8 cellular contexts compared by ENCODE assay signal in genomic region chr4:82044141-82044993, GRCh38.
A peak's percentile ranks its signal among the peaks of the same experiment; 100 is the strongest.
DNase-seq lines count a peak whose midpoint lies in the region; ATAC-seq and TF ChIP-seq lines count a peak whose summit lies in the region.

No MANE protein-coding gene starts in this region.

- no peaks in the 10 kb centered on the region for H3K36me3 ChIP-seq in body of pancreas (replicated peaks in 1 of 2; ENCODE audit: insufficient read depth in 1 of 2, low read depth in 2 of 2)

- no peak overlapping the region for H3K27ac Mint-ChIP-seq in activated T-helper 2 cell treated with anti-CD3 and anti-CD28 coated beads, Interferon-gamma antibody, Interleukin-2, Interleukin-4, amounts not matched to agents 10 μg/mL and 5 μg/mL and 100 μg/mL, durations not matched to agents 14 hours and 24 hours and 36 hours

- H3K4me3 ChIP-seq in body of pancreas, result peak overlapping the region; percentile 2 to 41
- peak overlapping the region; percentile 65 for H3K4me3 ChIP-seq in iPS-11a (ENCODE audit: low read depth, low read length)

- H3K36me3 Mint-ChIP-seq in activated T-helper 2 cell treated with anti-CD3 and anti-CD28 coated beads, Interferon-gamma antibody, Interleukin-2, Interleukin-4, amounts not matched to agents 10 μg/mL and 5 μg/mL and 100 μg/mL, durations not matched to agents 14 hours and 24 hours and 36 hours (ENCODE audit: low read depth), result no peaks in the 10 kb centered on the region

- ATAC-seq in Right ventricle myocardium inferior, result peak; percentile 86
- peak; percentile 94 for ATAC-seq in body of pancreas
- ATAC-seq in sciatic nerve, result peak; percentile 87
- ATAC-seq in GM21515 (IDR thresholded peaks at IDR 0.05; ENCODE audit: unreplicated experiment), result no peak

- H3K9me3 ChIP-seq in body of pancreas, result no peaks in the 10 kb centered on the region

- H3K4me1 ChIP-seq in body of pancreas, result peaks cover 13% of the 10 kb centered on the region

- H3K4me3 Mint-ChIP-seq in activated T-helper 2 cell treated with anti-CD3 and anti-CD28 coated beads, Interferon-gamma antibody, Interleukin-2, Interleukin-4, amounts not matched to agents 10 μg/mL and 5 μg/mL and 100 μg/mL, durations not matched to agents 14 hours and 24 hours and 36 hours (ENCODE audit: low read depth), result no peak overlapping the region

- no peaks in the 10 kb centered on the region for H3K27me3 ChIP-seq in body of pancreas

- H3K27me3 Mint-ChIP-seq in activated T-helper 2 cell treated with anti-CD3 and anti-CD28 coated beads, Interferon-gamma antibody, Interleukin-2, Interleukin-4, amounts not matched to agents 10 μg/mL and 5 μg/mL and 100 μg/mL, durations not matched to agents 14 hours and 24 hours and 36 hours (ENCODE audit: low read depth), result peaks cover 50% of the 10 kb centered on the region

- TF ChIP-seq CTCF in body of pancreas (IDR thresholded peaks at IDR 0.05), result no peak

- peak overlapping the region in 1 of 4 donors; percentile 13 for H3K27ac ChIP-seq in body of pancreas

- DNase-seq in Right ventricle myocardium inferior (ENCODE audit: missing footprints) (peak; percentile 77), cardiac septum (ENCODE audit: low spot score) (no peak), NCI-H460 (ENCODE audit: extremely low read depth, low read depth) (peak; percentile 40), body of pancreas (peak; percentile 74 to 85 (median 79)), sciatic nerve (ENCODE audit: low spot score) (peak; percentile 74)
- DNase-seq in activated T-helper 2 cell treated with anti-CD3 and anti-CD28 coated beads, Interferon-gamma antibody, Interleukin-2, Interleukin-4, amounts not matched to agents 10 μg/mL and 5 μg/mL and 100 μg/mL, durations not matched to agents 14 hours and 24 hours and 36 hours (ENCODE audit: low spot score), result no peak

- H3K4me1 Mint-ChIP-seq in activated T-helper 2 cell treated with anti-CD3 and anti-CD28 coated beads, Interferon-gamma antibody, Interleukin-2, Interleukin-4, amounts not matched to agents 10 μg/mL and 5 μg/mL and 100 μg/mL, durations not matched to agents 14 hours and 24 hours and 36 hours (ENCODE audit: low read depth), result no peaks in the 10 kb centered on the region

- peak; percentile 18 to 38 (median 20) for TF ChIP-seq POLR2A in body of pancreas (IDR thresholded peaks at IDR 0.05)

- intact Hi-C loops in Right ventricle myocardium inferior (cut with DNase I) (no loop called here), cardiac septum (cut with DNase I) (no loop called here), body of pancreas (cut with DNase I) (no loop called here), sciatic nerve (cut with DNase I) (no loop called here)
- intact Hi-C loops in activated T-helper 2 cell treated with anti-CD3 and anti-CD28 coated beads, Interferon-gamma antibody, Interleukin-2, Interleukin-4, amounts not matched to agents 10 μg/mL and 5 μg/mL and 100 μg/mL, durations not matched to agents 14 hours and 24 hours and 36 hours (cut with micrococcal nuclease), result no loop called here

- WGBS in body of pancreas, 2 donors, result 0% methylated on average over 5 to 57 of the region's 75 CpGs

- H3K9me3 Mint-ChIP-seq in activated T-helper 2 cell treated with anti-CD3 and anti-CD28 coated beads, Interferon-gamma antibody, Interleukin-2, Interleukin-4, amounts not matched to agents 10 μg/mL and 5 μg/mL and 100 μg/mL, durations not matched to agents 14 hours and 24 hours and 36 hours, result no peaks in the 10 kb centered on the region

Comparison
In these comparisons a context has a peak if more than half of its experiments do, and no peak if none do; other contexts are left out.
1. DNase-seq: peak in Right ventricle myocardium inferior (single experiment), NCI-H460 (single experiment), body of pancreas (4 of 4) and sciatic nerve (single experiment); none in cardiac septum (single experiment) and activated T-helper 2 cell treated with anti-CD3 and anti-CD28 coated beads, Interferon-gamma antibody, Interleukin-2, Interleukin-4, amounts not matched to agents 10 μg/mL and 5 μg/mL and 100 μg/mL, durations not matched to agents 14 hours and 24 hours and 36 hours (single experiment).